Comparison of ENCODE assay signal across 17 cellular contexts in genomic region chr22:44383071-44383575, GRCh38.
"Had no signal": no experiment of that assay in that cellular context is flagged by ENCODE, and none has a peak within 500 bp of the region (broad histone marks: within the 10 kb centered on the region; RNA-seq: fewer than 3 reads in every experiment).

No MANE protein-coding gene starts in this region.

- H3K9me3 ChIP-seq: adrenal gland had no signal

- H3K4me3 Mint-ChIP-seq: activated CD4-positive, alpha-beta memory T cell treated with anti-CD3 and anti-CD28 coated beads for 36 hours; activated CD4-positive, alpha-beta T cell treated with anti-CD3 and anti-CD28 coated beads for 36 hours; activated T-helper 1 cell treated with anti-CD3 and anti-CD28 coated beads, Interleukin-12 subunit alpha, Interleukin-12 subunit beta, Interleukin-2, Interleukin-4 antibody, amounts not matched to agents 30 ng/mL and 10 ng/mL and 1 ng/mL, durations not matched to agents 14 hours and 24 hours and 36 hours; dendritic cell treated with granulocyte-macrophage colony-stimulating factor and Interleukin-4, amounts not matched to agents 40 ng/mL and 50 ng/mL, for 4 days; stimulated activated naive CD8-positive, alpha-beta T cell treated with anti-CD3 and anti-CD28 coated beads, Interleukin-15, amount 100 ng/mL, for 72 hours; T-helper 2 cell treated with Interferon-gamma antibody and Interleukin-4, amounts not matched to agents 5 μg/mL and 100 μg/mL, for 36 hours; WTC11 had no signal

- H3K4me3 ChIP-seq: adrenal gland, esophagus muscularis mucosa, gastroesophageal sphincter had no signal

- H3K27me3 ChIP-seq: adrenal gland, esophagus muscularis mucosa had no signal

- H3K27me3 Mint-ChIP-seq: activated CD4-positive, alpha-beta T cell treated with anti-CD3 and anti-CD28 coated beads for 36 hours had no signal

- DNase-seq: activated CD4-positive, alpha-beta memory T cell treated with anti-CD3 and anti-CD28 coated beads for 36 hours; activated CD4-positive, alpha-beta T cell treated with anti-CD3 and anti-CD28 coated beads for 36 hours; activated gamma-delta T cell treated with Interleukin-2 at 50 U/mL for 16 hours; activated T-cell treated with anti-CD3 and anti-CD28 coated beads for 4 hours; effector CD8-positive, alpha-beta T cell; mammary epithelial cell; retina; stimulated activated naive CD8-positive, alpha-beta T cell treated with anti-CD3 and anti-CD28 coated beads, Interleukin-15, amount 100 ng/mL, for 72 hours; trophoblast cell had no signal

- H3K36me3 Mint-ChIP-seq: activated CD4-positive, alpha-beta memory T cell treated with anti-CD3 and anti-CD28 coated beads for 36 hours; activated naive CD4-positive, alpha-beta T cell treated with anti-CD3 and anti-CD28 coated beads, Interleukin-2, amount 50 U/mL, for 72 hours; WTC11 had no signal

- H3K9me3 Mint-ChIP-seq: activated T-helper 1 cell treated with anti-CD3 and anti-CD28 coated beads, Interleukin-12 subunit alpha, Interleukin-12 subunit beta, Interleukin-2, Interleukin-4 antibody, amounts not matched to agents 30 ng/mL and 10 ng/mL and 1 ng/mL, durations not matched to agents 14 hours and 24 hours and 36 hours; stimulated activated naive CD8-positive, alpha-beta T cell treated with anti-CD3 and anti-CD28 coated beads, Interleukin-15, amount 100 ng/mL, for 72 hours; T-helper 2 cell treated with Interferon-gamma antibody and Interleukin-4, amounts not matched to agents 5 μg/mL and 100 μg/mL, for 36 hours had no signal

- H3K36me3 ChIP-seq: adrenal gland, esophagus muscularis mucosa, gastroesophageal sphincter had no signal

- H3K27ac Mint-ChIP-seq: activated CD4-positive, alpha-beta memory T cell treated with anti-CD3 and anti-CD28 coated beads for 36 hours; activated CD4-positive, alpha-beta T cell treated with anti-CD3 and anti-CD28 coated beads for 36 hours; activated naive CD4-positive, alpha-beta T cell treated with anti-CD3 and anti-CD28 coated beads, Interleukin-2, amount 50 U/mL, for 72 hours; activated T-helper 1 cell treated with anti-CD3 and anti-CD28 coated beads, Interleukin-12 subunit alpha, Interleukin-12 subunit beta, Interleukin-2, Interleukin-4 antibody, amounts not matched to agents 30 ng/mL and 10 ng/mL and 1 ng/mL, durations not matched to agents 14 hours and 24 hours and 36 hours; dendritic cell treated with granulocyte-macrophage colony-stimulating factor and Interleukin-4, amounts not matched to agents 40 ng/mL and 50 ng/mL, for 4 days; T-helper 2 cell treated with Interferon-gamma antibody and Interleukin-4, amounts not matched to agents 5 μg/mL and 100 μg/mL, for 36 hours; WTC11 had no signal

- H3K4me1 Mint-ChIP-seq: activated CD4-positive, alpha-beta T cell treated with anti-CD3 and anti-CD28 coated beads for 36 hours; stimulated activated naive CD8-positive, alpha-beta T cell treated with anti-CD3 and anti-CD28 coated beads, Interleukin-15, amount 100 ng/mL, for 72 hours had no signal

- ATAC-seq: activated CD4-positive, alpha-beta T cell treated with anti-CD3 and anti-CD28 coated beads for 36 hours; activated naive CD4-positive, alpha-beta T cell treated with anti-CD3 and anti-CD28 coated beads, Interleukin-2, amount 50 U/mL, for 72 hours; gastroesophageal sphincter; stimulated activated naive CD8-positive, alpha-beta T cell treated with anti-CD3 and anti-CD28 coated beads, Interleukin-15, amount 100 ng/mL, for 72 hours; WTC11 had no signal

- H3K27ac ChIP-seq: esophagus muscularis mucosa, gastroesophageal sphincter had no signal
